Comparison of ENCODE assay signal across 17 cellular contexts in the genomic region with DNA sequence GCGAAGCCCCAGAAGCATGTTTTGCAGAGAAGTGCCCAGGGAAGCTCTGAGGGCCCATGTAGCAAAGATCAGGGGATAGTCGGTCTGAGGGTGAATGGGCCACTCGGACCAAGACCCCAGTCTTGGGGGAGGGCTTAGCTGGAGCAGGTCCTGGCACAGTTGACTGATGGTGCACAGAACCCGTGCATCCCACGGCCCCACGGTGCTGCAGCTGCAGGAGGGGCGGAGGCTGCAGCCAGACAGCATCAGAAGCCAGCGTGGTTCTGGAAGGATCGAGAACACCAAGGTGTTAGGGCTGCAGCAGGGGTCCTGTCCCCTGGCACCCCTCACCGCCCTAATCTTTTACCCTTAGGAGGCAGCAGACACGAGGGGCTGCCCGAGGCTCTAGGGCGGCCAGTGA. TPM values are rescaled to one million over a fixed set of nuclear protein-coding genes. Genes with fewer than 3 reads are reported as not detected.
DNase-seq lines count a peak whose midpoint lies in the region; ATAC-seq, FAIRE-seq and TF ChIP-seq lines count a peak whose summit lies in the region.
"Had no signal": no experiment of that assay in that cellular context is flagged by ENCODE, and none has a peak within 500 bp of the region (broad histone marks: within the 10 kb centered on the region; RNA-seq: fewer than 3 reads in every experiment).

No MANE protein-coding gene starts in this region.

- DNase-seq in Caco-2 (no peak), HCT116 (ENCODE audit: low read depth, low spot score) (no peak), K562 (ENCODE audit: extremely low read depth in 1 of 4, low spot score in 3 of 4) (no peak), osteoblast (ENCODE audit: insufficient read length, low spot score, missing footprints) (peak; percentile 75), foreskin keratinocyte (no peak)
- DNase-seq: ACHN; C1 segment of cervical spinal cord; CD4-positive, alpha-beta T cell; DMS79; HCEC 1CT; IMR-90; KG1 had no signal

- no peak overlapping the region for H3K4me2 ChIP-seq in HCT116 (ENCODE audit: low read length)
- H3K4me2 ChIP-seq in K562 (ENCODE audit: insufficient read depth, low read length) = no peak overlapping the region
- no peak overlapping the region for H3K4me2 ChIP-seq in osteoblast (ENCODE audit: insufficient read depth, low read length)

- RAD21 ChIA-PET in HCT116 (lab: Charles Lee; ENCODE audit: low non-redundant PET in 1 of 2, low total read pairs in 2 of 2, uncharacterized antibody in 2 of 2, unreplicated experiment in 2 of 2) = no interaction called here

- TF ChIP-seq RAD21 in HCT116 (IDR thresholded peaks at IDR 0.05; ENCODE audit: low read depth) (no peak), K562 (CRISPR knock-in tag; conservative IDR thresholded peaks at IDR 0.05 in 1 of 2, IDR thresholded peaks at IDR 0.05 in 1 of 2) (no peak)

- in situ Hi-C loops in K562 (cut with MboI) = no loop called here

- H3K27me3 ChIP-seq in Caco-2 (replicated peaks; ENCODE audit: control insufficient read depth, insufficient read depth, low read length) (no peaks in the 10 kb centered on the region), HCT116 (ENCODE audit: insufficient read depth, low read length) (no peaks in the 10 kb centered on the region), K562 (ENCODE audit: control insufficient read depth in 2 of 2, insufficient read depth in 2 of 2, low read length in 2 of 2) (no peaks in the 10 kb centered on the region), osteoblast (ENCODE audit: insufficient read depth, low read length) (no peaks in the 10 kb centered on the region), foreskin keratinocyte (no peaks in the 10 kb centered on the region)

- H4K20me1 ChIP-seq in HCT116 (ENCODE audit: insufficient read depth) (no peaks in the 10 kb centered on the region), K562 (replicated peaks; ENCODE audit: control insufficient read depth, insufficient read depth, low read length) (no peaks in the 10 kb centered on the region), osteoblast (ENCODE audit: insufficient read depth, low read length) (peaks cover 8% of the 10 kb centered on the region)

- H3K79me2 ChIP-seq in HCT116 (ENCODE audit: insufficient read depth, low read length) (no peaks in the 10 kb centered on the region), K562 (ENCODE audit: control insufficient read depth, insufficient read depth, low read length) (no peaks in the 10 kb centered on the region), osteoblast (ENCODE audit: insufficient read depth, low read length) (no peaks in the 10 kb centered on the region)

- H3K4me1 Mint-ChIP-seq in Caco-2 (ENCODE audit: low read depth, unreplicated experiment) = no peaks in the 10 kb centered on the region

- H3K27me3 Mint-ChIP-seq in Caco-2 (ENCODE audit: insufficient read depth, unreplicated experiment) = no peaks in the 10 kb centered on the region
- H3K27me3 Mint-ChIP-seq: B cell; CD4-positive, alpha-beta T cell had no signal

- 0 out of 2 replicates have a peak overlapping the region, but pooled peaks have one; percentile 1 for H3K27ac ChIP-seq in HCT116 (ENCODE audit: low read depth, low read length)
- H3K27ac ChIP-seq in K562 (ENCODE audit: extremely low read depth, low read depth, low read length) = no peak overlapping the region
- no peak overlapping the region for H3K27ac ChIP-seq in osteoblast (ENCODE audit: low read depth, low read length)
- H3K27ac ChIP-seq in foreskin keratinocyte = no peak overlapping the region
- H3K27ac ChIP-seq: HL-60 had no signal

- no peak overlapping the region for H3K4me3 Mint-ChIP-seq in Caco-2 (ENCODE audit: unreplicated experiment)
- H3K4me3 Mint-ChIP-seq: B cell; CD4-positive, alpha-beta T cell had no signal

- H3K36me3 ChIP-seq in Caco-2 (ENCODE audit: control insufficient read depth, insufficient read depth, low read length) (peaks cover 3% of the 10 kb centered on the region), HCT116 (ENCODE audit: control insufficient read depth in 1 of 2, insufficient read depth in 2 of 2, low read length in 2 of 2) (peaks cover 13 to 15% of the 10 kb centered on the region in 2 experiments; a peak in 3 of 4 replicates), K562 (ENCODE audit: control insufficient read depth, insufficient read depth, low read length) (peaks cover 44% of the 10 kb centered on the region; the same call in 2 of the 3 replicates), osteoblast (ENCODE audit: insufficient read depth, low read length) (peaks cover 40% of the 10 kb centered on the region)

- TF ChIP-seq CTCF in Caco-2 (IDR thresholded peaks at IDR 0.05; ENCODE audit: insufficient read depth in 1 of 2, low read depth in 1 of 2, low read length in 1 of 2, severe bottlenecking in 1 of 2, unreplicated experiment in 1 of 2) = no peak
- no peak for TF ChIP-seq CTCF in HCT116 (IDR thresholded peaks at IDR 0.05 in 2 of 3, conservative IDR thresholded peaks at IDR 0.05 in 1 of 3; ENCODE audit: borderline replicate concordance in 1 of 3, insufficient read depth in 1 of 3, low read depth in 2 of 3, low read length in 2 of 3)
- TF ChIP-seq CTCF in K562 (IDR thresholded peaks at IDR 0.05 in 2 of 3, conservative IDR thresholded peaks at IDR 0.05 in 1 of 3; ENCODE audit: insufficient read depth in 2 of 3, low read depth in 1 of 3, low read length in 3 of 3) = no peak
- no peak for TF ChIP-seq CTCF in osteoblast (IDR thresholded peaks at IDR 0.05; ENCODE audit: extremely low read depth, low read depth, low read length)
- no peak for TF ChIP-seq CTCF in foreskin keratinocyte (conservative IDR thresholded peaks at IDR 0.05)

- TF ChIP-seq POLR2A in HCT116 (IDR thresholded peaks at IDR 0.05; ENCODE audit: borderline replicate concordance, extremely low read depth, insufficient read depth, insufficient read length) = no peak
- peak; percentile 27 for TF ChIP-seq POLR2A in K562 (conservative IDR thresholded peaks at IDR 0.05)

- H3K36me3 Mint-ChIP-seq in Caco-2 (ENCODE audit: insufficient read depth, unreplicated experiment) = peaks cover 80% of the 10 kb centered on the region

- TF ChIP-seq EP300 in K562 (IDR thresholded peaks at IDR 0.05; ENCODE audit: low read length) = no peak

- H2AFZ ChIP-seq in HCT116 (ENCODE audit: low read depth, low read length, poor library complexity, severe bottlenecking) = no peak overlapping the region
- H2AFZ ChIP-seq in K562 (ENCODE audit: low read depth, low read length) = no peak overlapping the region
- no peak overlapping the region for H2AFZ ChIP-seq in osteoblast (ENCODE audit: low read length)

- no peaks in the 10 kb centered on the region for H3K9me3 ChIP-seq in Caco-2
- H3K9me3 ChIP-seq in HCT116 (ENCODE audit: control insufficient read depth in 1 of 2, insufficient read depth in 1 of 2, low read depth in 1 of 2, low read length in 2 of 2) = no peaks in the 10 kb centered on the region
- H3K9me3 ChIP-seq in K562 (replicated peaks; ENCODE audit: control insufficient read depth, insufficient read depth, low read depth, low read length) = no peaks in the 10 kb centered on the region
- H3K9me3 ChIP-seq in osteoblast (ENCODE audit: low read depth, low read length) = no peaks in the 10 kb centered on the region

- H3K4me1 ChIP-seq in Caco-2 (0 out of 2 replicates have a peak, but pooled peaks cover under 1% of the 10 kb centered on the region), HCT116 (ENCODE audit: control insufficient read depth in 1 of 2, insufficient read depth in 2 of 2, low read length in 2 of 2) (peaks cover 15 to 25% of the 10 kb centered on the region in 2 experiments; a peak in 3 of 4 replicates), K562 (replicated peaks in 1 of 2; ENCODE audit: control insufficient read depth in 2 of 2, insufficient read depth in 2 of 2, low read length in 2 of 2) (peaks cover 0 to 46% of the 10 kb centered on the region in 2 experiments; a peak in 2 of 5 replicates), osteoblast (ENCODE audit: insufficient read depth, low read length) (peaks cover 3% of the 10 kb centered on the region), foreskin keratinocyte (no peaks in the 10 kb centered on the region)

- H3K9me2 ChIP-seq in HCT116 (ENCODE audit: insufficient read depth) = no peaks in the 10 kb centered on the region

- BruUV-seq in Caco-2 (replicated peaks; lab: Mats Ljungman, UMichigan) (no TSS peak), HCT116 (replicated peaks; lab: Mats Ljungman, UMichigan) (no TSS peak), K562 (replicated peaks; lab: Mats Ljungman, UMichigan) (no TSS peak)

- 95% methylated on average over 11 of the region's 13 CpGs for whole genome bisulfite sequencing in K562 (ENCODE audit: insufficient coverage, low coverage, missing lambda C conversion rate)

- H3K9ac ChIP-seq in HCT116 (ENCODE audit: low read length) = no peak overlapping the region
- no peak overlapping the region for H3K9ac ChIP-seq in K562 (ENCODE audit: insufficient read depth in 1 of 2, low read depth in 2 of 2, low read length in 2 of 2)

- CTCF ChIA-PET in Caco-2 (lab: Charles Lee) (no interaction called here), HCT116 (lab: Charles Lee) (interaction anchor here (5.7 kb wide), 1 partner anchor 10 kb away, joined by 57 read pairs; the partner anchor contains the start of gene TUBB3), K562 (lab: Yijun Ruan, JAX; ENCODE audit: low intra/inter-chr PET ratio) (no interaction called here)

- intact Hi-C loops in Caco-2 (cut with micrococcal nuclease; ENCODE audit: unreplicated experiment) = no loop called here
- intact Hi-C loops in HCT116 (cut with micrococcal nuclease) = no loop called here
- intact Hi-C loops in K562 (cut with micrococcal nuclease) = loop anchor here (5.0 kb wide), 1 partner anchor 210 kb away; the partner anchor contains the start of gene SPATA2L

- FAIRE-seq in K562 (lab: Jason Lieb, UNC) = no peak
- FAIRE-seq: GM12891 had no signal

- no peak for ATAC-seq in HCT116
- no peak for ATAC-seq in K562
- ATAC-seq in GM18511 (IDR thresholded peaks at IDR 0.05; ENCODE audit: unreplicated experiment) = no peak
- ATAC-seq in foreskin keratinocyte = no peak
- no peak for ATAC-seq in HG02678 (IDR thresholded peaks at IDR 0.05; ENCODE audit: unreplicated experiment)

- peak overlapping the region; percentile 61 for H3K27ac Mint-ChIP-seq in Caco-2 (ENCODE audit: unreplicated experiment)
- H3K27ac Mint-ChIP-seq: B cell; CD4-positive, alpha-beta T cell had no signal

- no peak overlapping the region for H3K4me3 ChIP-seq in Caco-2 (ENCODE audit: low read depth, low read length)
- no peak overlapping the region for H3K4me3 ChIP-seq in HCT116 (replicated peaks in 1 of 2; ENCODE audit: low read depth in 1 of 2, low read length in 2 of 2)
- H3K4me3 ChIP-seq in K562 = no peak overlapping the region
- H3K4me3 ChIP-seq in osteoblast (ENCODE audit: insufficient read depth, low read length) = no peak overlapping the region

- POLR2A ChIA-PET in Caco-2 (lab: Charles Lee) (no interaction called here), HCT116 (lab: Charles Lee) (interaction anchor here (1.4 kb wide), 1 partner anchor 11 kb away, joined by 4 read pairs; the partner anchor contains the start of gene TUBB3), K562 (lab: Yijun Ruan, JAX) (interaction anchor here (0.8 to 4.2 kb wide), 3 partner anchors 11 to 206 kb away, joined by 3 to 19 read pairs (median 3); partner anchors contain the start of gene TUBB3)

- H3K9me1 ChIP-seq in K562 (ENCODE audit: control insufficient read depth, insufficient read depth, low read length) = no peaks in the 10 kb centered on the region

- H3K9me3 Mint-ChIP-seq in Caco-2 (ENCODE audit: unreplicated experiment) = no peaks in the 10 kb centered on the region
- H3K9me3 Mint-ChIP-seq: CD4-positive, alpha-beta T cell had no signal

RNA-seq across cellular contexts. Expression of gene MC1R, which starts 6.5 kb away (rescaled TPM):
- 5.6 and 6.5 TPM in 2 replicates for total RNA-seq in Caco-2 (2022)
- 12.2 TPM for total RNA-seq in HCT116 (2021; ENCODE audit: unreplicated experiment)
- 9.9 and 12.5 TPM in 2 replicates for polyA plus RNA-seq in HCT116 (2012)
- 70.1 and 162 TPM in 2 replicates for total RNA-seq in K562 (2011; cell fraction: chromatin; rRNA removed; ENCODE audit: low replicate concordance)
- total RNA-seq in K562 (2011; cell fraction: nucleolus; rRNA removed) = 54.5 and 55.7 TPM in 2 replicates
- 90.5 and 111 TPM in 2 replicates for total RNA-seq in K562 (2011; cell fraction: nucleoplasm; rRNA removed)
- 3.1 and 3.3 TPM in 2 replicates for total RNA-seq in K562 (2014; rRNA removed)
- total RNA-seq in K562 (2014; rRNA removed; fragmentation: Illumina TruSeq; extraction: Trizol) = 0.67 and 0.87 TPM in 2 replicates
- total RNA-seq in K562 (2015; rRNA removed; fragmentation: Illumina TruSeq; extraction: Trizol) = 2.0 and 2.1 TPM in 2 replicates
- total RNA-seq in K562 (2021) = 3.4 and 3.5 TPM in 2 replicates
- 3.5 and 4.2 TPM in 2 replicates for polyA plus RNA-seq in K562 (2011; rRNA removed)
- polyA plus RNA-seq in K562 (2011; cell fraction: cytosol; rRNA removed) = 5.6 and 6.1 TPM in 2 replicates
- polyA plus RNA-seq in K562 (2011; cell fraction: nucleus; rRNA removed) = 27.9 and 42.6 TPM in 2 replicates
- polyA plus RNA-seq in K562 (2012) = 3.6 and 4.6 TPM in 2 replicates
- 1.5 and 2.7 TPM in 2 replicates for polyA plus RNA-seq in K562 (2014; fragmentation: Illumina TruSeq; extraction: Trizol)
- under 1 TPM in 1 of 2 experiments, not detected in 1; 0.14 TPM for polyA plus RNA-seq in K562 (2014; fragmentation: Nextera tagmentation; extraction: Ambion mirVana)
- 4.7 and 5.3 TPM in 2 replicates for polyA plus RNA-seq in K562 (2014; rRNA removed)
- polyA minus RNA-seq in K562 (2011; rRNA and poly(A)+ RNA removed) = 6.4 and 10.6 TPM in 2 replicates
- polyA minus RNA-seq in K562 (2011; cell fraction: cytosol; rRNA and poly(A)+ RNA removed) = 1.6 and 2.7 TPM in 2 replicates
- polyA minus RNA-seq in K562 (2011; cell fraction: nucleus; rRNA and poly(A)+ RNA removed) = 6.1 and 6.7 TPM in 2 replicates
- total RNA-seq in osteoblast = 4.7 and 5.1 TPM in 2 replicates
- total RNA-seq in foreskin keratinocyte = 1.4 and 2.8 TPM in 2 replicates
- 1.3 and 2.1 TPM in 2 replicates for polyA plus RNA-seq in foreskin keratinocyte

RNA-seq across cellular contexts. Expression of gene TUBB3, which starts 11.0 kb away (rescaled TPM):
- total RNA-seq in Caco-2 (2022) (31.3 and 37.5 TPM in 2 replicates), HCT116 (2021; ENCODE audit: unreplicated experiment) (173 TPM), K562 (2014; rRNA removed) (12.5 and 15.5 TPM in 2 replicates), K562 (2014; rRNA removed; fragmentation: Illumina TruSeq; extraction: Trizol) (2.1 and 3.2 TPM in 2 replicates), K562 (2015; rRNA removed; fragmentation: Illumina TruSeq; extraction: Trizol) (6.4 and 8.1 TPM in 2 replicates), K562 (2021) (12.0 and 13.5 TPM in 2 replicates), osteoblast (166 and 239 TPM in 2 replicates), foreskin keratinocyte (29.0 and 60.8 TPM in 2 replicates)
- 213 and 219 TPM in 2 replicates for polyA plus RNA-seq in HCT116 (2012)
- total RNA-seq in K562 (2011; cell fraction: chromatin; rRNA removed; ENCODE audit: low replicate concordance) = 5.7 and 13.6 TPM in 2 replicates
- total RNA-seq in K562 (2011; cell fraction: nucleolus; rRNA removed) = 8.2 and 8.3 TPM in 2 replicates
- 5.5 and 7.5 TPM in 2 replicates for total RNA-seq in K562 (2011; cell fraction: nucleoplasm; rRNA removed)
- polyA plus RNA-seq in K562 (2011; rRNA removed) (3.2 and 10.4 TPM in 2 replicates), K562 (2014; fragmentation: Illumina TruSeq; extraction: Trizol) (5.0 and 10.0 TPM in 2 replicates), K562 (2014; fragmentation: Nextera tagmentation; extraction: Ambion mirVana) (under 1 TPM; 0.18 to 0.53 TPM), K562 (2014; rRNA removed) (6.8 and 8.3 TPM in 2 replicates), foreskin keratinocyte (31.4 and 65.5 TPM in 2 replicates)
- 8.5 and 8.8 TPM in 2 replicates for polyA plus RNA-seq in K562 (2011; cell fraction: cytosol; rRNA removed)
- 10.4 and 12.3 TPM in 2 replicates for polyA plus RNA-seq in K562 (2011; cell fraction: nucleus; rRNA removed)
- polyA plus RNA-seq in K562 (2012) = 7.7 and 19.6 TPM in 2 replicates
- 3.5 and 4.5 TPM in 2 replicates for polyA minus RNA-seq in K562 (2011; rRNA and poly(A)+ RNA removed)
- polyA minus RNA-seq in K562 (2011; cell fraction: cytosol; rRNA and poly(A)+ RNA removed) = 7.4 and 12.0 TPM in 2 replicates
- 2.4 and 2.6 TPM in 2 replicates for polyA minus RNA-seq in K562 (2011; cell fraction: nucleus; rRNA and poly(A)+ RNA removed)

RNA-seq across cellular contexts. Expression of gene DEF8, which starts 36.4 kb away (rescaled TPM):
- total RNA-seq in Caco-2 (2022) (132 and 145 TPM in 2 replicates), HCT116 (2021; ENCODE audit: unreplicated experiment) (109 TPM), K562 (2014; rRNA removed) (147 and 173 TPM in 2 replicates), K562 (2014; rRNA removed; fragmentation: Illumina TruSeq; extraction: Trizol) (29.4 and 33.0 TPM in 2 replicates), K562 (2015; rRNA removed; fragmentation: Illumina TruSeq; extraction: Trizol) (58.6 and 63.2 TPM in 2 replicates), K562 (2021) (71.5 and 80.6 TPM in 2 replicates), osteoblast (48.6 and 48.9 TPM in 2 replicates), foreskin keratinocyte (87.8 and 90.1 TPM in 2 replicates)
- polyA plus RNA-seq in HCT116 (2012) = 105 and 108 TPM in 2 replicates
- total RNA-seq in K562 (2011; cell fraction: chromatin; rRNA removed; ENCODE audit: low replicate concordance) = 71.6 and 183 TPM in 2 replicates
- total RNA-seq in K562 (2011; cell fraction: nucleolus; rRNA removed) = 99.4 and 127 TPM in 2 replicates
- 79.5 and 80.2 TPM in 2 replicates for total RNA-seq in K562 (2011; cell fraction: nucleoplasm; rRNA removed)
- polyA plus RNA-seq in K562 (2011; rRNA removed) (74.0 and 87.6 TPM in 2 replicates), K562 (2014; fragmentation: Illumina TruSeq; extraction: Trizol) (42.3 and 88.3 TPM in 2 replicates), K562 (2014; fragmentation: Nextera tagmentation; extraction: Ambion mirVana) (10 to 100 TPM; 39.3 to 60.1 TPM), K562 (2014; rRNA removed) (136 and 173 TPM in 2 replicates), foreskin keratinocyte (111 TPM in 2 replicates)
- 119 and 177 TPM in 2 replicates for polyA plus RNA-seq in K562 (2011; cell fraction: cytosol; rRNA removed)
- 132 and 207 TPM in 2 replicates for polyA plus RNA-seq in K562 (2011; cell fraction: nucleus; rRNA removed)
- 63.5 and 81.5 TPM in 2 replicates for polyA plus RNA-seq in K562 (2012)
- polyA minus RNA-seq in K562 (2011; rRNA and poly(A)+ RNA removed) = 27.9 and 38.8 TPM in 2 replicates
- polyA minus RNA-seq in K562 (2011; cell fraction: cytosol; rRNA and poly(A)+ RNA removed) = 32.6 and 34.2 TPM in 2 replicates
- 29.4 and 31.1 TPM in 2 replicates for polyA minus RNA-seq in K562 (2011; cell fraction: nucleus; rRNA and poly(A)+ RNA removed)

RNA-seq across cellular contexts. Expression of gene TCF25, which starts 38.8 kb away (rescaled TPM):
- 196 and 244 TPM in 2 replicates for total RNA-seq in Caco-2 (2022)
- total RNA-seq in HCT116 (2021; ENCODE audit: unreplicated experiment) = 345 TPM
- polyA plus RNA-seq in HCT116 (2012) = 354 and 371 TPM in 2 replicates
- total RNA-seq in K562 (2011; cell fraction: chromatin; rRNA removed; ENCODE audit: low replicate concordance) = 678 and 1,286 TPM in 2 replicates
- total RNA-seq in K562 (2011; cell fraction: nucleolus; rRNA removed) = 495 and 571 TPM in 2 replicates
- 387 and 470 TPM in 2 replicates for total RNA-seq in K562 (2011; cell fraction: nucleoplasm; rRNA removed)
- total RNA-seq in K562 (2014; rRNA removed) = 102 and 110 TPM in 2 replicates
- 37.2 and 38.0 TPM in 2 replicates for total RNA-seq in K562 (2014; rRNA removed; fragmentation: Illumina TruSeq; extraction: Trizol)
- 63.2 and 65.1 TPM in 2 replicates for total RNA-seq in K562 (2015; rRNA removed; fragmentation: Illumina TruSeq; extraction: Trizol)
- total RNA-seq in K562 (2021) = 123 and 140 TPM in 2 replicates
- 83.8 and 123 TPM in 2 replicates for polyA plus RNA-seq in K562 (2011; rRNA removed)
- 86.7 and 116 TPM in 2 replicates for polyA plus RNA-seq in K562 (2011; cell fraction: cytosol; rRNA removed)
- 392 and 540 TPM in 2 replicates for polyA plus RNA-seq in K562 (2011; cell fraction: nucleus; rRNA removed)
- 147 and 150 TPM in 2 replicates for polyA plus RNA-seq in K562 (2012)
- 87.5 and 96.8 TPM in 2 replicates for polyA plus RNA-seq in K562 (2014; fragmentation: Illumina TruSeq; extraction: Trizol)
- polyA plus RNA-seq in K562 (2014; fragmentation: Nextera tagmentation; extraction: Ambion mirVana) = 1 to 10 TPM; 9.0 TPM
- 122 and 154 TPM in 2 replicates for polyA plus RNA-seq in K562 (2014; rRNA removed)
- 51.2 and 58.2 TPM in 2 replicates for polyA minus RNA-seq in K562 (2011; rRNA and poly(A)+ RNA removed)
- 47.2 and 50.0 TPM in 2 replicates for polyA minus RNA-seq in K562 (2011; cell fraction: cytosol; rRNA and poly(A)+ RNA removed)
- 72.7 and 97.1 TPM in 2 replicates for polyA minus RNA-seq in K562 (2011; cell fraction: nucleus; rRNA and poly(A)+ RNA removed)
- 225 and 230 TPM in 2 replicates for total RNA-seq in osteoblast
- total RNA-seq in foreskin keratinocyte = 89.1 and 93.4 TPM in 2 replicates
- polyA plus RNA-seq in foreskin keratinocyte = 84.8 and 92.9 TPM in 2 replicates
